Comparison of ENCODE assay signal across 23 cellular contexts in the genomic region with DNA sequence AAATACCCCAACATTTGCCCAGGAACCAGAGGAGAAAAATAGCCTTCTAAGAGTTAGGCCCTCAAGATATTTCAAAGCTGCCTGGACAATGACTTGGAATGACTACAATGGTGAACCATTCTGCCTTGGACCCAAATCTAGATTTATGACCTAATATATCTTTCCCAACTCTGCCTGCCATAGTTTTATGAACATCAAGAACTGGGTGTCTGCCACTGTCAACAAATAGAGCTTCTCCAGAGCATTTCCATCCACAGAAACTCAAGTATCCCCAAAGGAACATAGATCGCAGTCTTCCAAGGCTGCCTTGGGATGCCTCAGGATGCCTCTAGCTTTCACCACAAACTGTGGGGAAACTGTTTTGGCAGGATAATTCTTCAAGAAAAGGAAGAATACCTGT. TPM values are rescaled to one million over a fixed set of nuclear protein-coding genes. Genes with fewer than 3 reads are reported as not detected.
A peak's percentile ranks its signal among the peaks of the same experiment; 100 is the strongest.
DNase-seq lines count a peak whose midpoint lies in the region; ATAC-seq and TF ChIP-seq lines count a peak whose summit lies in the region.
"Had no signal": no experiment of that assay in that cellular context is flagged by ENCODE, and none has a peak within 500 bp of the region (broad histone marks: within the 10 kb centered on the region; RNA-seq: fewer than 3 reads in every experiment).

No MANE protein-coding gene starts in this region.

- TF ChIP-seq CTCF in right atrium auricular region (IDR thresholded peaks at IDR 0.05) (no peak), fibroblast of pulmonary artery (IDR thresholded peaks at IDR 0.05; ENCODE audit: low read length, missing control alignments) (no peak)

- DNase-seq in Right ventricle myocardium superior: no peak
- DNase-seq in right atrium auricular region (ENCODE audit: low spot score): no peak
- DNase-seq in fibroblast of pulmonary artery (ENCODE audit: low read depth): peak; percentile 66
- DNase-seq in aorta: no peak
- DNase-seq in NCI-H345 treated with DMSO at 0.1 percent for 48 hours (lab: John Stamatoyannopoulos, UW; ENCODE audit: unreplicated experiment): no peak
- no peak for DNase-seq in SIG-M5 (lab: John Stamatoyannopoulos, UW)
- DNase-seq: activated CD4-positive, alpha-beta memory T cell treated with anti-CD3 and anti-CD28 coated beads, Interleukin-2, amount 10 ng/mL, durations not matched to agents 7 days and 5 days; activated T-cell treated with anti-CD3 and anti-CD28 coated beads, Interleukin-2, amount 50 U/mL, for 24 hours; CD4-positive, CD25-positive, alpha-beta regulatory T cell; DMS53; HCEC 1CT; naive B cell; NCI-H187; NCI-H345; stimulated activated naive CD4-positive, alpha-beta T cell; WERI-Rb-1 had no signal

- H3K27ac ChIP-seq in right atrium auricular region (peak overlapping the region in 1 of 2 donors; percentile 27), muscle layer of colon (ENCODE audit: low read depth, low read length) (peak overlapping the region; percentile 50), aorta (ENCODE audit: low read depth in 1 of 2, low read length in 2 of 2) (no peak overlapping the region)
- H3K27ac ChIP-seq: cardiac muscle cell, WERI-Rb-1 had no signal

- H3K9me3 ChIP-seq in right atrium auricular region: no peaks in the 10 kb centered on the region
- no peaks in the 10 kb centered on the region for H3K9me3 ChIP-seq in muscle layer of colon (ENCODE audit: low read length)
- no peaks in the 10 kb centered on the region for H3K9me3 ChIP-seq in aorta (ENCODE audit: control insufficient read depth, low read length)

- H3K4me3 ChIP-seq in right atrium auricular region: no peak overlapping the region
- H3K4me3 ChIP-seq in fibroblast of pulmonary artery (replicated peaks; ENCODE audit: low read depth, low read length): no peak overlapping the region
- H3K4me3 ChIP-seq in muscle layer of colon (ENCODE audit: low read depth in 1 of 2, low read length in 2 of 2): no peak overlapping the region
- H3K4me3 ChIP-seq in aorta (ENCODE audit: low read length in 2 of 2): no peak overlapping the region
- H3K4me3 ChIP-seq: cardiac muscle cell had no signal

- intact Hi-C loops in Right ventricle myocardium superior (cut with DNase I) (no loop called here), aorta (cut with DNase I) (no loop called here)

- peaks cover 0 to 13% of the 10 kb centered on the region in 2 donors for H3K4me1 ChIP-seq in right atrium auricular region
- peaks cover 51% of the 10 kb centered on the region for H3K4me1 ChIP-seq in muscle layer of colon (ENCODE audit: insufficient read depth, low read length)
- H3K4me1 ChIP-seq in aorta (ENCODE audit: control insufficient read depth in 1 of 2, insufficient read depth in 2 of 2, low read length in 2 of 2): peaks cover 2 to 3% of the 10 kb centered on the region in 2 donors

- H3K36me3 ChIP-seq in right atrium auricular region (no peaks in the 10 kb centered on the region), muscle layer of colon (ENCODE audit: insufficient read depth, low read length) (no peaks in the 10 kb centered on the region), aorta (ENCODE audit: control insufficient read depth in 1 of 2, insufficient read depth in 2 of 2, low read length in 1 of 2) (no peaks in the 10 kb centered on the region)
- H3K36me3 ChIP-seq: cardiac muscle cell, WERI-Rb-1 had no signal

- peak; percentile 77 for ATAC-seq in Right ventricle myocardium superior (ENCODE audit: poor library complexity)
- peak; percentile 60 for ATAC-seq in aorta (ENCODE audit: low FRiP score)
- ATAC-seq in HG02852 (IDR thresholded peaks at IDR 0.05; ENCODE audit: unreplicated experiment): no peak
- ATAC-seq: activated naive CD4-positive, alpha-beta T cell treated with anti-CD3 and anti-CD28 coated beads, Interleukin-2, amount 50 U/mL, for 72 hours; esophagus mucosa; left lobe of liver had no signal

- no peaks in the 10 kb centered on the region for H3K27me3 ChIP-seq in right atrium auricular region
- H3K27me3 ChIP-seq in muscle layer of colon (ENCODE audit: control insufficient read depth in 1 of 2, insufficient read depth in 2 of 2, low read length in 2 of 2): no peaks in the 10 kb centered on the region
- no peaks in the 10 kb centered on the region for H3K27me3 ChIP-seq in aorta (ENCODE audit: control insufficient read depth in 1 of 2, insufficient read depth in 2 of 2, low read length in 1 of 2)
- H3K27me3 ChIP-seq: cardiac muscle cell had no signal

- 0 to 13% methylated on average over 1 of the region's 1 CpG for WGBS in aorta, 2 donors

- no peak overlapping the region for H3K9ac ChIP-seq in muscle layer of colon (ENCODE audit: low read length)

RNA-seq across cellular contexts. Expression of a gene that starts 48.2 kb away (rescaled TPM):
- total RNA-seq in Right ventricle myocardium superior (104 TPM), right atrium auricular region (10 to 100 TPM; 74.4 to 80.1 TPM), aorta (100 to 1,000 TPM; 160 to 278 TPM)
- 10 to 100 TPM; 10.8 to 17.6 TPM for polyA plus RNA-seq in aorta
- total RNA-seq: activated CD4-positive, alpha-beta memory T cell treated with anti-CD3 and anti-CD28 coated beads, Interleukin-2, amount 10 ng/mL, durations not matched to agents 7 days and 5 days; activated naive CD4-positive, alpha-beta T cell treated with anti-CD3 and anti-CD28 coated beads, Interleukin-2, amount 50 U/mL, for 72 hours; T-helper 1 cell treated with Interleukin-12 subunit alpha and Interleukin-12 subunit beta and Interleukin-4 antibody, amounts not matched to agents 30 ng/mL and 1 ng/mL, for 36 hours had no signal
- polyA plus RNA-seq: CD4-positive, CD25-positive, alpha-beta regulatory T cell had no signal
